ENCODE assay signal across 23 cellular contexts in the genomic region with DNA sequence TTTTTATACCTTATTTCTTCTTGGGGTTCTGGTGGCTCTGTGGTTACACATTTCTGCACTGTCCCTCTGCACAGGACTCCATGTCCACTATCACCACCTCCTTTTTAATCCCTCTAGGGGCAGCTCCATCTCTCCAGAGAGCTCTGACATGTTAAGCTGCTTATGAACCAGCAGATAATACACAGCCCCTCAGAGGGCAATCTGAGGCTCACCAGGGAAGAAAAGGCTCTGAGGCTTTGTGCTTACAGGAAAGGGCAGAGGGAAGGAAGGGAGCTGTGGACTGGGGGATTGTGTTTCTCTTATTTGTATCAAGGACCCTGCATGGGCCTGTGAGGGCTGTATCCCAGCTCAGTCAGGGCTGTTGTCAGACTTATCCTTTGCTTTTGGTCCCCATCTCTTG.
DNase-seq lines count a peak whose midpoint lies in the region; ATAC-seq, FAIRE-seq and TF ChIP-seq lines count a peak whose summit lies in the region.
"Had no signal": no experiment of that assay in that cellular context is flagged by ENCODE, and none has a peak within 500 bp of the region (broad histone marks: within the 10 kb centered on the region; RNA-seq: fewer than 3 reads in every experiment).

No MANE protein-coding gene starts in this region.

- ATAC-seq in GM18519 (IDR thresholded peaks at IDR 0.05; ENCODE audit: low FRiP score, unreplicated experiment), result no peak
- ATAC-seq: A549, GM12878 had no signal

- FAIRE-seq in D721Med (lab: Jason Lieb, UNC), result no peak
- FAIRE-seq: A549, GM12878, H54 had no signal

- no peak overlapping the region for H3K27ac Mint-ChIP-seq in endodermal cell
- H3K27ac Mint-ChIP-seq: CD14-positive monocyte; CD4-positive, alpha-beta T cell; CD8-positive, alpha-beta memory T cell; HFFc6 had no signal

- no peaks in the 10 kb centered on the region for H3K4me1 ChIP-seq in endodermal cell (ENCODE audit: control insufficient read depth, insufficient read depth, low read length)
- H3K4me1 ChIP-seq: A549; BE2C; BLaER1 treated with 17β-estradiol and CSF1 and Interleukin-3, amounts not matched to agents 10 nM and 100 nM; HAP-1 had no signal

- TF ChIP-seq CTCF in D721Med (IDR thresholded peaks at IDR 0.05; ENCODE audit: insufficient read depth, missing control alignments), result no peak
- no peak for TF ChIP-seq CTCF in WERI-Rb-1 (IDR thresholded peaks at IDR 0.05; ENCODE audit: low read depth, low read length)
- TF ChIP-seq CTCF in endodermal cell (conservative IDR thresholded peaks at IDR 0.05), result no peak

- H3K9me3 ChIP-seq in WERI-Rb-1 (ENCODE audit: severe bottlenecking), result no peaks in the 10 kb centered on the region
- no peaks in the 10 kb centered on the region for H3K9me3 ChIP-seq in endodermal cell (ENCODE audit: control insufficient read depth, low read length)
- H3K9me3 ChIP-seq: A549; BE2C; BLaER1 treated with 17β-estradiol and CSF1 and Interleukin-3, amounts not matched to agents 10 nM and 100 nM; HAP-1 had no signal

- no peaks in the 10 kb centered on the region for H3K9me3 Mint-ChIP-seq in endodermal cell
- H3K9me3 Mint-ChIP-seq: CD4-positive, alpha-beta T cell; HFFc6 had no signal

- no peak overlapping the region for H3K4me3 Mint-ChIP-seq in endodermal cell
- H3K4me3 Mint-ChIP-seq: CD14-positive monocyte; CD4-positive, alpha-beta T cell; CD8-positive, alpha-beta memory T cell; HFFc6 had no signal

- no peak overlapping the region for H3K9ac ChIP-seq in endodermal cell (ENCODE audit: extremely low read depth, low read length, poor library complexity, severe bottlenecking)
- H3K9ac ChIP-seq: BLaER1 treated with 17β-estradiol and CSF1 and Interleukin-3, amounts not matched to agents 10 nM and 100 nM had no signal

- H3K27ac ChIP-seq in WERI-Rb-1 (no peak overlapping the region), endodermal cell (ENCODE audit: low read depth, low read length) (no peak overlapping the region)
- H3K27ac ChIP-seq: A549; BLaER1 treated with 17β-estradiol and CSF1 and Interleukin-3, amounts not matched to agents 10 nM and 100 nM had no signal

- no peaks in the 10 kb centered on the region for H3K27me3 ChIP-seq in WERI-Rb-1 (ENCODE audit: insufficient read depth, low read depth, severe bottlenecking)
- H3K27me3 ChIP-seq in endodermal cell (ENCODE audit: control insufficient read depth, insufficient read depth, low read length, poor library complexity, severe bottlenecking), result peaks cover 3% of the 10 kb centered on the region
- H3K27me3 ChIP-seq: BE2C; BLaER1 treated with 17β-estradiol and CSF1 and Interleukin-3, amounts not matched to agents 10 nM and 100 nM had no signal

- H3K36me3 Mint-ChIP-seq in endodermal cell (ENCODE audit: low read depth), result no peaks in the 10 kb centered on the region
- H3K36me3 Mint-ChIP-seq: CD14-positive monocyte; CD8-positive, alpha-beta memory T cell had no signal

- no peak overlapping the region for H3K4me3 ChIP-seq in WERI-Rb-1 (ENCODE audit: low read depth, low read length)
- no peak overlapping the region for H3K4me3 ChIP-seq in endodermal cell (ENCODE audit: low read length)
- H3K4me3 ChIP-seq: A549; BLaER1 treated with 17β-estradiol and CSF1 and Interleukin-3, amounts not matched to agents 10 nM and 100 nM; GM12878; HAP-1 had no signal

- peak; percentile 34 for DNase-seq in D721Med (ENCODE audit: insufficient read length, low spot score)
- DNase-seq in NCI-H82 (lab: John Stamatoyannopoulos, UW), result peak; percentile 97
- DNase-seq in WERI-Rb-1, result peak; percentile 84
- DNase-seq in endodermal cell, result peak; percentile 46
- no peak for DNase-seq in NCI-H510A treated with DMSO at 0.1 percent for 48 hours (lab: John Stamatoyannopoulos, UW)
- no peak for DNase-seq in EL
- DNase-seq: 8988T; ACHN; AML-193; BE2C; CD4-positive, alpha-beta T cell; CD8-positive, alpha-beta memory T cell; DND-41; GDM1; GOT3; HFFc6 had no signal

- H3K36me3 ChIP-seq in WERI-Rb-1 (no peaks in the 10 kb centered on the region), endodermal cell (ENCODE audit: control insufficient read depth, insufficient read depth, low read length) (no peaks in the 10 kb centered on the region)
- H3K36me3 ChIP-seq: BE2C; BLaER1 treated with 17β-estradiol and CSF1 and Interleukin-3, amounts not matched to agents 10 nM and 100 nM; HAP-1 had no signal

- H3K4me1 Mint-ChIP-seq in endodermal cell, result peaks cover 11% of the 10 kb centered on the region
- H3K4me1 Mint-ChIP-seq: CD14-positive monocyte; CD8-positive, alpha-beta memory T cell had no signal

- peaks cover 17% of the 10 kb centered on the region for H3K27me3 Mint-ChIP-seq in endodermal cell (ENCODE audit: insufficient read depth)
- H3K27me3 Mint-ChIP-seq: CD4-positive, alpha-beta T cell had no signal

Comparison
In these comparisons a context has a peak if more than half of its experiments do, and no peak if none do; other contexts are left out.
1. DNase-seq: peak in D721Med (single experiment), NCI-H82 (single experiment), WERI-Rb-1 (single experiment) and endodermal cell (single experiment); none in NCI-H510A treated with DMSO at 0.1 percent for 48 hours (single experiment) and EL (single experiment).